In genomic region chr2:140201572-140201971, GRCh38 we compare ENCODE assay signal across 35 cellular contexts.
"Had no signal": no experiment of that assay in that cellular context is flagged by ENCODE, and none has a peak within 500 bp of the region (broad histone marks: within the 10 kb centered on the region; RNA-seq: fewer than 3 reads in every experiment).

No MANE protein-coding gene starts in this region.

- H3K36me3 ChIP-seq: MG63 had no signal

- DNase-seq: Karpas-422, Kasumi-1, KG1, MG63, MM.1S, MV-4-11, NCI-H1048, NCI-H1092, NCI-H1092 treated with DMSO at 0.1 percent for 48 hours, NCI-H1105, NCI-H1105 treated with DMSO at 0.1 percent for 48 hours, NCI-H1417, NCI-H1417 treated with DMSO at 0.1 percent for 48 hours, NCI-H1436, NCI-H1436 treated with DMSO at 0.1 percent for 48 hours, NCI-H146, NCI-H1694, NCI-H1694 treated with DMSO at 0.1 percent for 48 hours, NCI-H187, NCI-H187 treated with DMSO at 0.1 percent for 48 hours, NCI-H1930, NCI-H2029, NCI-H2029 treated with DMSO at 0.1 percent for 48 hours, NCI-H2081, NCI-H2081 treated with DMSO at 0.1 percent for 48 hours, NCI-H2107, NCI-H2171, NCI-H2171 treated with DMSO at 0.1 percent for 48 hours, NCI-H2227 treated with DMSO at 0.1 percent for 48 hours, NCI-H226, NCI-H345, NCI-H446, NCI-H446 treated with DMSO at 0.1 percent for 48 hours, NCI-H510A had no signal

- H3K4me3 ChIP-seq: MG63 had no signal

- H3K27ac ChIP-seq: KMS-11 had no signal

- H3K9ac ChIP-seq: KMS-11 had no signal

- H3K9me3 ChIP-seq: MG63 had no signal

- H3K27me3 ChIP-seq: MG63 had no signal
